1 cellular context compared by ENCODE assay signal in genomic region chr3:195259564-195260285, GRCh38.
TF ChIP-seq lines count a peak whose summit lies in the region.

No MANE protein-coding gene starts in this region.

TF ChIP-seq in IMR-90, 13 proteins besides CTCF, POLR2A, EP300 and RAD21:
- peak; percentile 99 for TF ChIP-seq MAZ (IDR thresholded peaks at IDR 0.05; ENCODE audit: borderline replicate concordance, low read depth, low read length)
- TF ChIP-seq, protein P1, sequence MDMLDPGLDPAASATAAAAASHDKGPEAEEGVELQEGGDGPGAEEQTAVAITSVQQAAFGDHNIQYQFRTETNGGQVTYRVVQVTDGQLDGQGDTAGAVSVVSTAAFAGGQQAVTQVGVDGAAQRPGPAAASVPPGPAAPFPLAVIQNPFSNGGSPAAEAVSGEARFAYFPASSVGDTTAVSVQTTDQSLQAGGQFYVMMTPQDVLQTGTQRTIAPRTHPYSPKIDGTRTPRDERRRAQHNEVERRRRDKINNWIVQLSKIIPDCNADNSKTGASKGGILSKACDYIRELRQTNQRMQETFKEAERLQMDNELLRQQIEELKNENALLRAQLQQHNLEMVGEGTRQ (IDR thresholded peaks at IDR 0.05; ENCODE audit: low read depth, low read length) = no peak
- peak; percentile 58; the same call in 1 of the 2 replicates for TF ChIP-seq CEBPB (IDR thresholded peaks at IDR 0.05; ENCODE audit: low read depth, low read length)
- TF ChIP-seq SMC3 (IDR thresholded peaks at IDR 0.05; ENCODE audit: low read depth, low read length) = peak; percentile 90
TF ChIP-seq in IMR-90: peak in this region for 3.
